Comparison of ENCODE assay signal across 1 cellular context in the genomic region with DNA sequence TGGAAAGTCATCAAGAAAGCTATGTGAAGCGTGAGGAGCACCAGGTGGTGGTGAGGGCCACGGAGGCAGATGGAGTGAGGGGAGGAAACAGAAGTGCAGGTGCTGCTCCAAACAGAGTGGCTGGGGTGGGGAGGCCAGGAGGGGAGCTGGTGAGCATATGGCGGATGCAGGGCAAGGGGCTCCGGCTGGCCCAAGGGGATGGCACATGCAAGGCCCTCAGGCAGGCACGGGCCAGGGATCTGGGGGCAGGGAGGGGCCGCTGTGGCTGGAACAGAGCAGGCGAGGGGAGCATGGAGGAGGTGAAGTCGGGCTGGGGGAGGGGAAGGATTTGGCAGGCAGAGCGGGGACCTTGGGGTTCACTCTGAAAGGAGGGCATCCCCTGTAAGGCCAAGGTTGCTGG.
TF ChIP-seq lines count a peak whose summit lies in the region.

No MANE protein-coding gene starts in this region.

TF ChIP-seq in GM23338, 12 proteins besides CTCF, POLR2A, EP300 and RAD21 (continued from another document):
- TF ChIP-seq, protein P1, sequence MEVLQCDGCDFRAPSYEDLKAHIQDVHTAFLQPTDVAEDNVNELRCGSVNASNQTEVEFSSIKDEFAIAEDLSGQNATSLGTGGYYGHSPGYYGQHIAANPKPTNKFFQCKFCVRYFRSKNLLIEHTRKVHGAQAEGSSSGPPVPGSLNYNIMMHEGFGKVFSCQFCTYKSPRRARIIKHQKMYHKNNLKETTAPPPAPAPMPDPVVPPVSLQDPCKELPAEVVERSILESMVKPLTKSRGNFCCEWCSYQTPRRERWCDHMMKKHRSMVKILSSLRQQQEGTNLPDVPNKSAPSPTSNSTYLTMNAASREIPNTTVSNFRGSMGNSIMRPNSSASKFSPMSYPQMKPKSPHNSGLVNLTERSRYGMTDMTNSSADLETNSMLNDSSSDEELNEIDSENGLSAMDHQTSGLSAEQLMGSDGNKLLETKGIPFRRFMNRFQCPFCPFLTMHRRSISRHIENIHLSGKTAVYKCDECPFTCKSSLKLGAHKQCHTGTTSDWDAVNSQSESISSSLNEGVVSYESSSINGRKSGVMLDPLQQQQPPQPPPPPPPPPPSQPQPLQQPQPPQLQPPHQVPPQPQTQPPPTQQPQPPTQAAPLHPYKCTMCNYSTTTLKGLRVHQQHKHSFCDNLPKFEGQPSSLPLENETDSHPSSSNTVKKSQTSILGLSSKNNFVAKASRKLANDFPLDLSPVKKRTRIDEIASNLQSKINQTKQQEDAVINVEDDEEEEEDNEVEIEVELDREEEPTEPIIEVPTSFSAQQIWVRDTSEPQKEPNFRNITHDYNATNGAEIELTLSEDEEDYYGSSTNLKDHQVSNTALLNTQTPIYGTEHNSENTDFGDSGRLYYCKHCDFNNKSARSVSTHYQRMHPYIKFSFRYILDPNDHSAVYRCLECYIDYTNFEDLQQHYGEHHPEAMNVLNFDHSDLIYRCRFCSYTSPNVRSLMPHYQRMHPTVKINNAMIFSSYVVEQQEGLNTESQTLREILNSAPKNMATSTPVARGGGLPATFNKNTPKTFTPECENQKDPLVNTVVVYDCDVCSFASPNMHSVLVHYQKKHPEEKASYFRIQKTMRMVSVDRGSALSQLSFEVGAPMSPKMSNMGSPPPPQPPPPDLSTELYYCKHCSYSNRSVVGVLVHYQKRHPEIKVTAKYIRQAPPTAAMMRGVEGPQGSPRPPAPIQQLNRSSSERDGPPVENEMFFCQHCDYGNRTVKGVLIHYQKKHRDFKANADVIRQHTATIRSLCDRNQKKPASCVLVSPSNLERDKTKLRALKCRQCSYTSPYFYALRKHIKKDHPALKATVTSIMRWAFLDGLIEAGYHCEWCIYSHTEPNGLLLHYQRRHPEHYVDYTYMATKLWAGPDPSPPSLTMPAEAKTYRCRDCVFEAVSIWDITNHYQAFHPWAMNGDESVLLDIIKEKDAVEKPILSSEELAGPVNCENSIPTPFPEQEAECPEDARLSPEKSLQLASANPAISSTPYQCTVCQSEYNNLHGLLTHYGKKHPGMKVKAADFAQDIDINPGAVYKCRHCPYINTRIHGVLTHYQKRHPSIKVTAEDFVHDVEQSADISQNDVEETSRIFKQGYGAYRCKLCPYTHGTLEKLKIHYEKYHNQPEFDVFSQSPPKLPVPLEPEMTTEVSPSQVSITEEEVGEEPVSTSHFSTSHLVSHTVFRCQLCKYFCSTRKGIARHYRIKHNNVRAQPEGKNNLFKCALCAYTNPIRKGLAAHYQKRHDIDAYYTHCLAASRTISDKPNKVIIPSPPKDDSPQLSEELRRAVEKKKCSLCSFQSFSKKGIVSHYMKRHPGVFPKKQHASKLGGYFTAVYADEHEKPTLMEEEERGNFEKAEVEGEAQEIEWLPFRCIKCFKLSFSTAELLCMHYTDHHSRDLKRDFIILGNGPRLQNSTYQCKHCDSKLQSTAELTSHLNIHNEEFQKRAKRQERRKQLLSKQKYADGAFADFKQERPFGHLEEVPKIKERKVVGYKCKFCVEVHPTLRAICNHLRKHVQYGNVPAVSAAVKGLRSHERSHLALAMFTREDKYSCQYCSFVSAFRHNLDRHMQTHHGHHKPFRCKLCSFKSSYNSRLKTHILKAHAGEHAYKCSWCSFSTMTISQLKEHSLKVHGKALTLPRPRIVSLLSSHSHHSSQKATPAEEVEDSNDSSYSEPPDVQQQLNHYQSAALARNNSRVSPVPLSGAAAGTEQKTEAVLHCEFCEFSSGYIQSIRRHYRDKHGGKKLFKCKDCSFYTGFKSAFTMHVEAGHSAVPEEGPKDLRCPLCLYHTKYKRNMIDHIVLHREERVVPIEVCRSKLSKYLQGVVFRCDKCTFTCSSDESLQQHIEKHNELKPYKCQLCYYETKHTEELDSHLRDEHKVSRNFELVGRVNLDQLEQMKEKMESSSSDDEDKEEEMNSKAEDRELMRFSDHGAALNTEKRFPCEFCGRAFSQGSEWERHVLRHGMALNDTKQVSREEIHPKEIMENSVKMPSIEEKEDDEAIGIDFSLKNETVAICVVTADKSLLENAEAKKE (CRISPR knock-in tag; IDR thresholded peaks at IDR 0.05): no peak
- TF ChIP-seq JUNB (IDR thresholded peaks at IDR 0.05; ENCODE audit: unreplicated experiment) (no peak), ZNF331 (CRISPR knock-in tag; IDR thresholded peaks at IDR 0.05; ENCODE audit: low read depth) (no peak), EZH2 (IDR thresholded peaks at IDR 0.05; ENCODE audit: low read depth, unreplicated experiment) (no peak), NANOG (IDR thresholded peaks at IDR 0.05; ENCODE audit: borderline replicate concordance) (no peak)
